ENCODE assay signal across 8 cellular contexts in the genomic region with DNA sequence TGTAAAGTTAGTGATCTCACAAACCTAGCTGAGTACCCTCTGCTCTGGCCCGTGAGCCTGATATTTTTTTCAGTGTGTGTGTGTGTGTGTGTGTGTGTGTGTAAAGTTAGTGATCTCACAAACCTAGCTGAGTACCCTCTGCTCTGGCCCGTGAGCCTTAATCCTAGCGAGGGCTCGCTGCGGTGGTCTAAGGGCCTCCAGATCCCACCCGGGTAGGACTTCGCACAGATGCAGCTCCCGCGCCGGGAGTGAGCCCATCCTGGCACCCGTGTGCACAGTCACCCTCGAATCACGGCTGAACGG. TPM values are rescaled to one million over a fixed set of nuclear protein-coding genes. Genes with fewer than 3 reads are reported as not detected.
DNase-seq lines count a peak whose midpoint lies in the region; ATAC-seq, FAIRE-seq and TF ChIP-seq lines count a peak whose summit lies in the region.
"Not testable (repeated sequence)": the region's sequence is repeated elsewhere in the genome, so short reads cannot be mapped to it uniquely, and the experiment has no call there.

No MANE protein-coding gene starts in this region.

- H3K4me2 ChIP-seq in DND-41 (ENCODE audit: insufficient read depth, low read length) (peak overlapping the region; percentile 71), SU-DHL-6 (ENCODE audit: low read depth, low read length, poor library complexity, severe bottlenecking) (peak overlapping the region; percentile 63), HepG2 (ENCODE audit: low read depth, low read length) (peak overlapping the region; percentile 92)

- H3K36me3 ChIP-seq in DND-41 (ENCODE audit: insufficient read depth, low read length); SU-DHL-6 (ENCODE audit: low read length); adrenal gland (replicated peaks in 1 of 2); esophagus muscularis mucosa; HepG2 (replicated peaks in 1 of 2; ENCODE audit: control insufficient read depth in 1 of 2, insufficient read depth in 2 of 2, low read length in 2 of 2); prostate gland; tibial nerve: not testable (repeated sequence)

- in situ Hi-C loops in HepG2 (cut with HindIII; ENCODE audit: extremely low pct_ligation_motif_present, low pct_unique_long_range_greater_than_20kb) = not testable (repeated sequence)

- FAIRE-seq in HepG2 (lab: Jason Lieb, UNC) = not testable (repeated sequence)

- not testable (repeated sequence) for BruUV-seq in HepG2 (replicated peaks; lab: Mats Ljungman, UMichigan)

- peaks cover 21% of the 10 kb centered on the region for H3K79me2 ChIP-seq in DND-41 (ENCODE audit: insufficient read depth, low read length)
- H3K79me2 ChIP-seq in SU-DHL-6 (ENCODE audit: insufficient read depth, low read length); HepG2 (ENCODE audit: insufficient read depth, low read length): not testable (repeated sequence)

- not testable (repeated sequence) for ATAC-seq in DND-41 (ENCODE audit: insufficient read depth, low read depth); HepG2
- ATAC-seq in HG03342 (IDR thresholded peaks at IDR 0.05; ENCODE audit: unreplicated experiment) = peak; percentile 33

- not testable (repeated sequence) for TF ChIP-seq POLR2A in adrenal gland (IDR thresholded peaks at IDR 0.05); esophagus muscularis mucosa (IDR thresholded peaks at IDR 0.05; ENCODE audit: low read depth); HepG2 (IDR thresholded peaks at IDR 0.05; ENCODE audit: insufficient read depth in 1 of 2, low read depth in 2 of 2, low read length in 2 of 2); prostate gland (IDR thresholded peaks at IDR 0.05); tibial nerve (IDR thresholded peaks at IDR 0.05)

- H3K27me3 ChIP-seq in DND-41 (ENCODE audit: insufficient read depth, low read length, poor library complexity); SU-DHL-6 (ENCODE audit: low read length); adrenal gland; esophagus muscularis mucosa; HepG2 (ENCODE audit: control insufficient read depth in 1 of 2, insufficient read depth in 2 of 2, low read length in 2 of 2); prostate gland (replicated peaks; ENCODE audit: insufficient read depth); tibial nerve: not testable (repeated sequence)

- H3K9ac ChIP-seq in DND-41 (ENCODE audit: low read depth, low read length) = peak overlapping the region; percentile 84
- H3K9ac ChIP-seq in SU-DHL-6 (ENCODE audit: low read length) = peak overlapping the region; percentile 89
- peak overlapping the region; percentile 86 for H3K9ac ChIP-seq in HepG2 (ENCODE audit: insufficient read depth, low read depth, low read length)

- H3K4me1 ChIP-seq in DND-41 (ENCODE audit: insufficient read depth, low read length) = peaks cover 22% of the 10 kb centered on the region
- not testable (repeated sequence) for H3K4me1 ChIP-seq in adrenal gland (replicated peaks in 1 of 2); esophagus muscularis mucosa; prostate gland (replicated peaks)
- peaks cover 41% of the 10 kb centered on the region for H3K4me1 ChIP-seq in HepG2 (ENCODE audit: insufficient read depth, low read length)
- H3K4me1 ChIP-seq in tibial nerve = peaks cover 0 to 15% (median 0%) of the 10 kb centered on the region in 4 donors

- not testable (repeated sequence) for TF ChIP-seq EP300 in esophagus muscularis mucosa (IDR thresholded peaks at IDR 0.05); HepG2 (IDR thresholded peaks at IDR 0.05; ENCODE audit: low read depth in 2 of 2, low read length in 2 of 2); HepG2 (CRISPR knock-in tag; IDR thresholded peaks at IDR 0.05; ENCODE audit: borderline replicate concordance); tibial nerve (IDR thresholded peaks at IDR 0.05)

- DNase-seq in DND-41; esophagus muscularis mucosa (ENCODE audit: extremely low spot score); HepG2 (ENCODE audit: low spot score); prostate gland (ENCODE audit: low spot score); tibial nerve (ENCODE audit: low spot score in 2 of 2): not testable (repeated sequence)
- peak in 1 of 7 donors; percentile 65 for DNase-seq in adrenal gland

- TF ChIP-seq RAD21 in HepG2 (CRISPR knock-in tag; IDR thresholded peaks at IDR 0.05) = not testable (repeated sequence)

- H2AFZ ChIP-seq in DND-41 (ENCODE audit: low read depth, low read length) (peak overlapping the region; percentile 85), SU-DHL-6 (ENCODE audit: low read depth, low read length, severe bottlenecking) (peak overlapping the region; percentile 95)
- not testable (repeated sequence) for H2AFZ ChIP-seq in HepG2 (ENCODE audit: low read length)

- H3K27ac ChIP-seq in DND-41 (ENCODE audit: low read length) (peak overlapping the region; percentile 84), SU-DHL-6 (ENCODE audit: low read depth, low read length) (peak overlapping the region; percentile 72), adrenal gland (peak overlapping the region in 4 of 5 donors; percentile 77 to 91 (median 89)), esophagus muscularis mucosa (replicated peaks in 1 of 4) (peak overlapping the region; percentile 93 to 95 (median 94)), HepG2 (ENCODE audit: extremely low read length, insufficient read depth, low read length) (peak overlapping the region; percentile 96), prostate gland (peak overlapping the region; percentile 91 to 93), tibial nerve (peak overlapping the region; percentile 83 to 96 (median 94))

- H3F3A ChIP-seq in SU-DHL-6 (ENCODE audit: insufficient read depth) = peaks cover 17% of the 10 kb centered on the region; the same call in 1 of the 2 replicates

- CTCF ChIA-PET in HepG2 (lab: Yijun Ruan, JAX; ENCODE audit: low intra/inter-chr PET ratio, low total read pairs) = not testable (repeated sequence)

- intact Hi-C loops in adrenal gland (cut with DNase I); esophagus muscularis mucosa (cut with DNase I); HepG2 (cut with micrococcal nuclease; ENCODE audit: unreplicated experiment); prostate gland (cut with DNase I): not testable (repeated sequence)

- POLR2A ChIA-PET in HepG2 (lab: Yijun Ruan, JAX) = interaction anchor here (1.0 to 1.5 kb wide), 8 partner anchors 17 to 186 kb away, joined by 3 to 7 read pairs (median 3); partner anchors contain the start of genes PCYT1A and RNF168

- H3K9me2 ChIP-seq in SU-DHL-6 (replicated peaks; ENCODE audit: insufficient read depth, low read length) = not testable (repeated sequence)

- not testable (repeated sequence) for H4K20me1 ChIP-seq in DND-41 (ENCODE audit: insufficient read depth, low read length); SU-DHL-6 (ENCODE audit: low read depth, low read length); HepG2 (ENCODE audit: insufficient read depth, low read length)

- 0 to 2% (median 0%) methylated on average over 4 to 13 of the region's 14 CpGs; no CpG with 5 or more reads in 1 of the 4 donors for WGBS in adrenal gland, 4 donors
- WGBS in esophagus muscularis mucosa = no CpG with 5 or more reads among the region's 14 CpGs
- no CpG with 5 or more reads among the region's 14 CpGs for WGBS in HepG2 (ENCODE audit: low lambda C conversion rate)
- WGBS in prostate gland = 0% methylated on average over 8 of the region's 14 CpGs
- WGBS in tibial nerve, 2 donors = 0% methylated on average over 5 to 13 of the region's 14 CpGs

- TF ChIP-seq CTCF in DND-41 (IDR thresholded peaks at IDR 0.05; ENCODE audit: borderline replicate concordance, extremely low read depth, low read length, poor library complexity, severe bottlenecking); SU-DHL-6 (IDR thresholded peaks at IDR 0.05; ENCODE audit: insufficient read depth, low read length, poor library complexity, severe bottlenecking); adrenal gland (IDR thresholded peaks at IDR 0.05); esophagus muscularis mucosa (IDR thresholded peaks at IDR 0.05); HepG2 (CRISPR knock-in tag; IDR thresholded peaks at IDR 0.05); prostate gland (IDR thresholded peaks at IDR 0.05); tibial nerve (IDR thresholded peaks at IDR 0.05): not testable (repeated sequence)

- not testable (repeated sequence) for H3K9me3 ChIP-seq in DND-41 (ENCODE audit: insufficient read depth, low read length, severe bottlenecking); SU-DHL-6 (ENCODE audit: insufficient read depth, low read length); adrenal gland (replicated peaks in 1 of 3); esophagus muscularis mucosa; HepG2 (ENCODE audit: low read length); prostate gland; tibial nerve

- H3K4me3 ChIP-seq in DND-41 (ENCODE audit: low read depth in 1 of 2, low read length in 2 of 2) (peak overlapping the region; percentile 36 to 87; a peak in 3 of 4 replicates), SU-DHL-6 (ENCODE audit: insufficient read depth, low read length, poor library complexity, severe bottlenecking) (peak overlapping the region; percentile 94), adrenal gland (peak overlapping the region; percentile 60 to 86 (median 80)), esophagus muscularis mucosa (peak overlapping the region; percentile 79 to 90 (median 84)), HepG2 (replicated peaks in 1 of 3; ENCODE audit: insufficient read depth in 1 of 3, low read depth in 2 of 3, low read length in 3 of 3) (peak overlapping the region; percentile 70 to 94 (median 94)), prostate gland (peak overlapping the region; percentile 77 to 89), tibial nerve (peak overlapping the region; percentile 80 to 87 (median 82))

RNA-seq across cellular contexts. Expression of gene DYNLT2B, which starts 0.7 kb away (rescaled TPM):
- total RNA-seq in adrenal gland (10 to 100 TPM in 2 of 8 donors, 1 to 10 TPM in 6; 3.4 to 34.5 (median 7.8) TPM), esophagus muscularis mucosa (1 to 10 TPM; 5.3 to 9.5 (median 6.8) TPM), HepG2 (2016; rRNA removed; fragmentation: Illumina TruSeq; extraction: Trizol) (7.0 and 11.2 TPM in 2 replicates), prostate gland (10 to 100 TPM in 1 of 2 donors, 1 to 10 TPM in 1; 6.5 to 15.3 TPM), tibial nerve (10 to 100 TPM in 1 of 4 donors, 1 to 10 TPM in 3; 6.9 to 15.3 (median 8.1) TPM)
- polyA plus RNA-seq in adrenal gland (10 to 100 TPM; 13.6 to 19.0 (median 14.6) TPM), HepG2 (2011; rRNA removed) (4.0 and 4.3 TPM in 2 replicates)
- total RNA-seq in HepG2 (2016; cell fraction: cytosol; rRNA removed; fragmentation: Illumina TruSeq; extraction: Trizol; ENCODE audit: low read depth) = 4.9 and 5.3 TPM in 2 replicates
- total RNA-seq in HepG2 (2016; cell fraction: insoluble cytoplasmic fraction; rRNA removed; fragmentation: Illumina TruSeq; extraction: Trizol) = 8.3 and 10.2 TPM in 2 replicates
- total RNA-seq in HepG2 (2016; cell fraction: membrane; rRNA removed; fragmentation: Illumina TruSeq; extraction: Trizol) = 5.7 and 6.2 TPM in 2 replicates
- total RNA-seq in HepG2 (2016; cell fraction: nucleus; rRNA removed; fragmentation: Illumina TruSeq; extraction: Trizol) = 3.8 and 3.9 TPM in 2 replicates
- polyA plus RNA-seq in HepG2 (2011; cell fraction: cytosol; rRNA removed) = 5.1 and 5.3 TPM in 2 replicates
- 1.4 and 1.5 TPM in 2 replicates for polyA plus RNA-seq in HepG2 (2011; cell fraction: nucleus; rRNA removed)
- 2.9 and 5.9 TPM in 2 replicates for polyA plus RNA-seq in HepG2 (2012)
- 7.3 and 11.4 TPM in 2 replicates for polyA plus RNA-seq in HepG2 (2016; cell fraction: cytosol; fragmentation: Illumina TruSeq; extraction: Trizol; ENCODE audit: low read depth)
- 12.5 and 14.4 TPM in 2 replicates for polyA plus RNA-seq in HepG2 (2016; cell fraction: insoluble cytoplasmic fraction; fragmentation: Illumina TruSeq; extraction: Trizol; ENCODE audit: low read depth)
- 5.9 and 8.0 TPM in 2 replicates for polyA plus RNA-seq in HepG2 (2016; cell fraction: membrane; fragmentation: Illumina TruSeq; extraction: Trizol; ENCODE audit: low read depth)
- polyA plus RNA-seq in HepG2 (2016; cell fraction: nucleus; fragmentation: Illumina TruSeq; extraction: Trizol; ENCODE audit: insufficient read depth, low read depth) = 6.1 and 6.5 TPM in 2 replicates
- 0.82 and 2.6 TPM in 2 replicates for polyA minus RNA-seq in HepG2 (2011; rRNA and poly(A)+ RNA removed; ENCODE audit: low replicate concordance)
- not detected in 2 replicates for polyA minus RNA-seq in HepG2 (2011; cell fraction: cytosol; rRNA and poly(A)+ RNA removed)
- 1.7 and 3.4 TPM in 2 replicates for polyA minus RNA-seq in HepG2 (2011; cell fraction: nucleus; rRNA and poly(A)+ RNA removed)

RNA-seq across cellular contexts. Expression of gene TM4SF19, which starts 20.8 kb away (rescaled TPM):
- total RNA-seq in adrenal gland (1 to 10 TPM in 1 of 8 donors, not detected in 7; 1.5 TPM), esophagus muscularis mucosa (not detected), HepG2 (2016; rRNA removed; fragmentation: Illumina TruSeq; extraction: Trizol) (not detected in 2 replicates), prostate gland (not detected), tibial nerve (not detected)
- polyA plus RNA-seq in adrenal gland (1 to 10 TPM in 1 of 3 donors, under 1 TPM in 1, not detected in 1; 0.15 to 8.0 TPM), HepG2 (2011; rRNA removed) (0.05 and 0.36 TPM in 2 replicates)
- not detected in 2 replicates for total RNA-seq in HepG2 (2016; cell fraction: cytosol; rRNA removed; fragmentation: Illumina TruSeq; extraction: Trizol; ENCODE audit: low read depth)
- total RNA-seq in HepG2 (2016; cell fraction: insoluble cytoplasmic fraction; rRNA removed; fragmentation: Illumina TruSeq; extraction: Trizol) = not detected in 2 replicates
- not detected in 2 replicates for total RNA-seq in HepG2 (2016; cell fraction: membrane; rRNA removed; fragmentation: Illumina TruSeq; extraction: Trizol)
- total RNA-seq in HepG2 (2016; cell fraction: nucleus; rRNA removed; fragmentation: Illumina TruSeq; extraction: Trizol) = not detected in 2 replicates
- polyA plus RNA-seq in HepG2 (2011; cell fraction: cytosol; rRNA removed) = 0.08 and 0.17 TPM in 2 replicates
- 0.47 and 0.83 TPM in 2 replicates for polyA plus RNA-seq in HepG2 (2011; cell fraction: nucleus; rRNA removed)
- polyA plus RNA-seq in HepG2 (2012) = not detected in 2 replicates
- polyA plus RNA-seq in HepG2 (2016; cell fraction: cytosol; fragmentation: Illumina TruSeq; extraction: Trizol; ENCODE audit: low read depth) = not detected in 2 replicates
- not detected in 2 replicates for polyA plus RNA-seq in HepG2 (2016; cell fraction: insoluble cytoplasmic fraction; fragmentation: Illumina TruSeq; extraction: Trizol; ENCODE audit: low read depth)
- not detected in 2 replicates for polyA plus RNA-seq in HepG2 (2016; cell fraction: membrane; fragmentation: Illumina TruSeq; extraction: Trizol; ENCODE audit: low read depth)
- polyA plus RNA-seq in HepG2 (2016; cell fraction: nucleus; fragmentation: Illumina TruSeq; extraction: Trizol; ENCODE audit: insufficient read depth, low read depth) = not detected in 2 replicates
- polyA minus RNA-seq in HepG2 (2011; rRNA and poly(A)+ RNA removed; ENCODE audit: low replicate concordance) = 0.66 and 5.5 TPM in 2 replicates
- polyA minus RNA-seq in HepG2 (2011; cell fraction: cytosol; rRNA and poly(A)+ RNA removed) = not detected in 2 replicates
- polyA minus RNA-seq in HepG2 (2011; cell fraction: nucleus; rRNA and poly(A)+ RNA removed) = 0.62 TPM in 1 of 2 replicates, not detected in the other

RNA-seq across cellular contexts. Expression of gene PCYT1A, which starts 29.8 kb away (rescaled TPM):
- total RNA-seq in adrenal gland (10 to 100 TPM; 44.9 to 97.1 (median 73.9) TPM), esophagus muscularis mucosa (10 to 100 TPM; 55.7 to 62.7 (median 59.3) TPM), HepG2 (2016; rRNA removed; fragmentation: Illumina TruSeq; extraction: Trizol) (45.3 and 53.2 TPM in 2 replicates), prostate gland (10 to 100 TPM; 41.8 to 78.3 TPM), tibial nerve (10 to 100 TPM; 51.9 to 98.1 (median 73.0) TPM)
- polyA plus RNA-seq in adrenal gland (100 to 1,000 TPM in 1 of 3 donors, 10 to 100 TPM in 2; 20.8 to 111 (median 27.5) TPM), HepG2 (2011; rRNA removed) (26.4 and 28.5 TPM in 2 replicates)
- total RNA-seq in HepG2 (2016; cell fraction: cytosol; rRNA removed; fragmentation: Illumina TruSeq; extraction: Trizol; ENCODE audit: low read depth) = 13.8 and 14.6 TPM in 2 replicates
- total RNA-seq in HepG2 (2016; cell fraction: insoluble cytoplasmic fraction; rRNA removed; fragmentation: Illumina TruSeq; extraction: Trizol) = 46.3 and 55.2 TPM in 2 replicates
- 13.3 and 14.5 TPM in 2 replicates for total RNA-seq in HepG2 (2016; cell fraction: membrane; rRNA removed; fragmentation: Illumina TruSeq; extraction: Trizol)
- 47.1 and 49.4 TPM in 2 replicates for total RNA-seq in HepG2 (2016; cell fraction: nucleus; rRNA removed; fragmentation: Illumina TruSeq; extraction: Trizol)
- polyA plus RNA-seq in HepG2 (2011; cell fraction: cytosol; rRNA removed) = 16.4 and 21.4 TPM in 2 replicates
- polyA plus RNA-seq in HepG2 (2011; cell fraction: nucleus; rRNA removed) = 62.7 and 74.7 TPM in 2 replicates
- polyA plus RNA-seq in HepG2 (2012) = 25.2 and 26.1 TPM in 2 replicates
- 3.8 and 4.3 TPM in 2 replicates for polyA plus RNA-seq in HepG2 (2016; cell fraction: cytosol; fragmentation: Illumina TruSeq; extraction: Trizol; ENCODE audit: low read depth)
- 44.0 and 44.3 TPM in 2 replicates for polyA plus RNA-seq in HepG2 (2016; cell fraction: insoluble cytoplasmic fraction; fragmentation: Illumina TruSeq; extraction: Trizol; ENCODE audit: low read depth)
- polyA plus RNA-seq in HepG2 (2016; cell fraction: membrane; fragmentation: Illumina TruSeq; extraction: Trizol; ENCODE audit: low read depth) = 5.2 and 5.6 TPM in 2 replicates
- 61.7 and 67.8 TPM in 2 replicates for polyA plus RNA-seq in HepG2 (2016; cell fraction: nucleus; fragmentation: Illumina TruSeq; extraction: Trizol; ENCODE audit: insufficient read depth, low read depth)
- 104 and 131 TPM in 2 replicates for polyA minus RNA-seq in HepG2 (2011; rRNA and poly(A)+ RNA removed; ENCODE audit: low replicate concordance)
- 27.9 and 30.3 TPM in 2 replicates for polyA minus RNA-seq in HepG2 (2011; cell fraction: cytosol; rRNA and poly(A)+ RNA removed)
- 110 and 122 TPM in 2 replicates for polyA minus RNA-seq in HepG2 (2011; cell fraction: nucleus; rRNA and poly(A)+ RNA removed)
